ENCODE assay signal across 11 cellular contexts in genomic region chr9:136403915-136404800, GRCh38. TPM values are rescaled to one million over a fixed set of nuclear protein-coding genes. Genes with fewer than 3 reads are reported as not detected.
A peak's percentile ranks its signal among the peaks of the same experiment; 100 is the strongest.
DNase-seq lines count a peak whose midpoint lies in the region; ATAC-seq and TF ChIP-seq lines count a peak whose summit lies in the region.
"Had no signal": no experiment of that assay in that cellular context is flagged by ENCODE, and none has a peak within 500 bp of the region (broad histone marks: within the 10 kb centered on the region; RNA-seq: fewer than 3 reads in every experiment).

No MANE protein-coding gene starts in this region.

- TF ChIP-seq CTCF in Calu3 (IDR thresholded peaks at IDR 0.05; ENCODE audit: unreplicated experiment), result no peak
- TF ChIP-seq CTCF in hepatocyte (IDR thresholded peaks at IDR 0.05; ENCODE audit: poor library complexity), result no peak

- H3K27me3 Mint-ChIP-seq in T-helper 1 cell treated with Interleukin-12 subunit alpha and Interleukin-12 subunit beta and Interleukin-4 antibody, amounts not matched to agents 30 μg/mL and 1 μg/mL, for 36 hours (ENCODE audit: low read depth), result peaks cover 4% of the 10 kb centered on the region
- H3K27me3 Mint-ChIP-seq in Calu3 (ENCODE audit: unreplicated experiment), result no peaks in the 10 kb centered on the region

- H3K9me3 Mint-ChIP-seq in T-helper 1 cell treated with Interleukin-12 subunit alpha and Interleukin-12 subunit beta and Interleukin-4 antibody, amounts not matched to agents 30 μg/mL and 1 μg/mL, for 36 hours, result no peaks in the 10 kb centered on the region
- no peaks in the 10 kb centered on the region for H3K9me3 Mint-ChIP-seq in activated naive CD4-positive, alpha-beta T cell treated with anti-CD3 and anti-CD28 coated beads, Interleukin-2, amount 50 U/mL, for 72 hours
- no peaks in the 10 kb centered on the region for H3K9me3 Mint-ChIP-seq in Calu3 (ENCODE audit: low read depth, unreplicated experiment)

- H3K4me1 ChIP-seq in hepatocyte (ENCODE audit: insufficient read depth), result peaks cover 4% of the 10 kb centered on the region

- BruUV-seq in Calu3 (replicated peaks; lab: Mats Ljungman, UMichigan), result no TSS peak

- intact Hi-C loops in Calu3 (cut with micrococcal nuclease; ENCODE audit: unreplicated experiment), result no loop called here

- H4K20me1 ChIP-seq in hepatocyte (ENCODE audit: insufficient read depth, poor library complexity, severe bottlenecking), result no peaks in the 10 kb centered on the region

- H3K4me1 Mint-ChIP-seq in T-helper 1 cell treated with Interleukin-12 subunit alpha and Interleukin-12 subunit beta and Interleukin-4 antibody, amounts not matched to agents 30 μg/mL and 1 μg/mL, for 36 hours (ENCODE audit: low read depth), result peaks cover 42% of the 10 kb centered on the region
- H3K4me1 Mint-ChIP-seq in Calu3 (ENCODE audit: low read depth, unreplicated experiment), result peaks cover 7% of the 10 kb centered on the region

- peak overlapping the region; percentile 79 for H3K27ac Mint-ChIP-seq in T-helper 1 cell treated with Interleukin-12 subunit alpha and Interleukin-12 subunit beta and Interleukin-4 antibody, amounts not matched to agents 30 μg/mL and 1 μg/mL, for 36 hours
- H3K27ac Mint-ChIP-seq in activated naive CD4-positive, alpha-beta T cell treated with anti-CD3 and anti-CD28 coated beads, Interleukin-2, amount 50 U/mL, for 72 hours, result peak overlapping the region; percentile 93 to 94
- no peak overlapping the region for H3K27ac Mint-ChIP-seq in Calu3 (ENCODE audit: unreplicated experiment)

- peak; percentile 37 to 63 for ATAC-seq in activated naive CD4-positive, alpha-beta T cell treated with anti-CD3 and anti-CD28 coated beads, Interleukin-2, amount 50 U/mL, for 72 hours
- ATAC-seq in GM19328 (IDR thresholded peaks at IDR 0.05; ENCODE audit: unreplicated experiment) (no peak), GM21825 (IDR thresholded peaks at IDR 0.05; ENCODE audit: unreplicated experiment) (no peak)

- peaks cover 37% of the 10 kb centered on the region for H3K36me3 Mint-ChIP-seq in T-helper 1 cell treated with Interleukin-12 subunit alpha and Interleukin-12 subunit beta and Interleukin-4 antibody, amounts not matched to agents 30 μg/mL and 1 μg/mL, for 36 hours (ENCODE audit: low read depth)
- H3K36me3 Mint-ChIP-seq in activated naive CD4-positive, alpha-beta T cell treated with anti-CD3 and anti-CD28 coated beads, Interleukin-2, amount 50 U/mL, for 72 hours, result peaks cover 20 to 51% of the 10 kb centered on the region in 2 donors
- peaks cover 51% of the 10 kb centered on the region for H3K36me3 Mint-ChIP-seq in Calu3 (ENCODE audit: insufficient read depth, unreplicated experiment)

- peak overlapping the region; percentile 65 for H3K4me3 Mint-ChIP-seq in T-helper 1 cell treated with Interleukin-12 subunit alpha and Interleukin-12 subunit beta and Interleukin-4 antibody, amounts not matched to agents 30 μg/mL and 1 μg/mL, for 36 hours
- no peak overlapping the region for H3K4me3 Mint-ChIP-seq in Calu3 (ENCODE audit: low read depth, unreplicated experiment)

- no peak overlapping the region for H3K4me2 ChIP-seq in hepatocyte

- H3K9me3 ChIP-seq in hepatocyte (ENCODE audit: low read depth), result no peaks in the 10 kb centered on the region
- H3K9me3 ChIP-seq: adrenal gland had no signal

- H3K4me3 ChIP-seq in hepatocyte, result no peak overlapping the region
- H3K4me3 ChIP-seq: adrenal gland had no signal

- no peaks in the 10 kb centered on the region for H3K36me3 ChIP-seq in hepatocyte (replicated peaks; ENCODE audit: insufficient read depth, low read depth)

- no peak overlapping the region for H3K27ac ChIP-seq in hepatocyte
- H3K27ac ChIP-seq: adrenal gland had no signal

- TF ChIP-seq POLR2A in GM18526 (IDR thresholded peaks at IDR 0.05; ENCODE audit: extremely low read depth, insufficient read length), result peak; percentile 0

- no peaks in the 10 kb centered on the region for H3K27me3 ChIP-seq in hepatocyte
- H3K27me3 ChIP-seq: adrenal gland had no signal

- H2AFZ ChIP-seq in hepatocyte, result no peak overlapping the region

- CTCF ChIA-PET in Calu3 (lab: Charles Lee), result no interaction called here

- DNase-seq in activated naive CD4-positive, alpha-beta T cell treated with anti-CD3 and anti-CD28 coated beads, Interleukin-2, amount 50 U/mL, for 72 hours (ENCODE audit: low spot score in 2 of 2), result peak; percentile 33 to 74
- peak; percentile 54 to 58 for DNase-seq in stimulated activated CD4-positive, alpha-beta T cell treated with anti-CD3 and anti-CD28 coated beads, Interleukin-2, amount 100 ng/mL, for 24 hours
- no peak for DNase-seq in Calu3
- DNase-seq in hepatocyte (ENCODE audit: low spot score), result no peak
- DNase-seq: adrenal gland, NCI-H526 treated with DMSO at 0.1 percent for 48 hours, SW 1271 had no signal

- H3K79me2 ChIP-seq in hepatocyte, result peaks cover 16% of the 10 kb centered on the region

- whole genome bisulfite sequencing in hepatocyte (ENCODE audit: low lambda C conversion rate, missing lambda C conversion rate), result 94% methylated on average over 32 of the region's 32 CpGs

- no peaks in the 10 kb centered on the region for H3K9me2 ChIP-seq in hepatocyte (replicated peaks; ENCODE audit: insufficient read depth)

RNA-seq across cellular contexts. Expression of gene SNAPC4, which starts 4.2 kb away (rescaled TPM):
- 10 to 100 TPM; 12.5 to 16.7 TPM for total RNA-seq in activated naive CD4-positive, alpha-beta T cell treated with anti-CD3 and anti-CD28 coated beads, Interleukin-2, amount 50 U/mL, for 72 hours
- 9.7 and 10.5 TPM in 2 replicates for total RNA-seq in Calu3 (2022)
- total RNA-seq in hepatocyte, result 5.3 and 10.5 TPM in 2 replicates
- 6.3 and 8.7 TPM in 2 replicates for polyA plus RNA-seq in hepatocyte

RNA-seq across cellular contexts. Expression of gene ENTR1, which starts 6.3 kb away (rescaled TPM):
- total RNA-seq in activated naive CD4-positive, alpha-beta T cell treated with anti-CD3 and anti-CD28 coated beads, Interleukin-2, amount 50 U/mL, for 72 hours, result 10 to 100 TPM; 52.2 to 75.4 TPM
- total RNA-seq in Calu3 (2022) (49.7 and 50.2 TPM in 2 replicates), hepatocyte (38.2 and 50.1 TPM in 2 replicates)
- 33.5 and 43.6 TPM in 2 replicates for polyA plus RNA-seq in hepatocyte

RNA-seq across cellular contexts. Expression of gene PMPCA, which starts 6.3 kb away (rescaled TPM):
- 100 to 1,000 TPM in 1 of 2 donors, 10 to 100 TPM in 1; 94.1 to 110 TPM for total RNA-seq in activated naive CD4-positive, alpha-beta T cell treated with anti-CD3 and anti-CD28 coated beads, Interleukin-2, amount 50 U/mL, for 72 hours
- total RNA-seq in Calu3 (2022) (44.0 and 46.6 TPM in 2 replicates), hepatocyte (45.1 and 45.8 TPM in 2 replicates)
- 85.7 and 87.3 TPM in 2 replicates for polyA plus RNA-seq in hepatocyte

RNA-seq across cellular contexts. Expression of gene CARD9, which starts 30.7 kb away (rescaled TPM):
- 1 to 10 TPM; 1.3 to 1.7 TPM for total RNA-seq in activated naive CD4-positive, alpha-beta T cell treated with anti-CD3 and anti-CD28 coated beads, Interleukin-2, amount 50 U/mL, for 72 hours
- total RNA-seq in Calu3 (2022) (1.2 and 1.6 TPM in 2 replicates), hepatocyte (0.68 and 0.80 TPM in 2 replicates)
- 1.5 and 2.5 TPM in 2 replicates for polyA plus RNA-seq in hepatocyte

RNA-seq across cellular contexts. Expression of gene INPP5E, which starts 35.5 kb away (rescaled TPM):
- 10 to 100 TPM; 14.4 to 16.0 TPM for total RNA-seq in activated naive CD4-positive, alpha-beta T cell treated with anti-CD3 and anti-CD28 coated beads, Interleukin-2, amount 50 U/mL, for 72 hours
- 10.9 and 11.3 TPM in 2 replicates for total RNA-seq in Calu3 (2022)
- total RNA-seq in hepatocyte, result 5.3 and 6.0 TPM in 2 replicates
- polyA plus RNA-seq in hepatocyte, result 7.1 and 12.9 TPM in 2 replicates

Comparison
In these comparisons a context has a peak if more than half of its experiments do, and no peak if none do; other contexts are left out.
1. ATAC-seq: peak in activated naive CD4-positive, alpha-beta T cell treated with anti-CD3 and anti-CD28 coated beads, Interleukin-2, amount 50 U/mL, for 72 hours (2 of 2); none in GM19328 (single experiment) and GM21825 (single experiment).
2. DNase-seq: peak in activated naive CD4-positive, alpha-beta T cell treated with anti-CD3 and anti-CD28 coated beads, Interleukin-2, amount 50 U/mL, for 72 hours (2 of 2) and stimulated activated CD4-positive, alpha-beta T cell treated with anti-CD3 and anti-CD28 coated beads, Interleukin-2, amount 100 ng/mL, for 24 hours (2 of 2); none in Calu3 (single experiment) and hepatocyte (single experiment).